In genomic region chr17:49512296-49513043, GRCh38 we compare ENCODE assay signal across 31 cellular contexts. TPM values are rescaled to one million over a fixed set of nuclear protein-coding genes. Genes with fewer than 3 reads are reported as not detected.
DNase-seq lines count a peak whose midpoint lies in the region; ATAC-seq and TF ChIP-seq lines count a peak whose summit lies in the region.
"Had no signal": no experiment of that assay in that cellular context is flagged by ENCODE, and none has a peak within 500 bp of the region (broad histone marks: within the 10 kb centered on the region; RNA-seq: fewer than 3 reads in every experiment).

No MANE protein-coding gene starts in this region.

- peaks cover 46% of the 10 kb centered on the region for H3K4me1 ChIP-seq in GM23338 (ENCODE audit: insufficient read depth)

- DNase-seq in COLO668 (lab: John Stamatoyannopoulos, UW; ENCODE audit: unreplicated experiment): peak; percentile 38
- DNase-seq in GM23338 (ENCODE audit: low spot score): peak; percentile 60
- DNase-seq in ecto neural progenitor cell (ENCODE audit: low spot score): peak; percentile 50
- no peak for DNase-seq in natural killer cell
- DNase-seq in hepatic stellate cell (ENCODE audit: low spot score): no peak
- no peak for DNase-seq in DMS153 (lab: John Stamatoyannopoulos, UW)
- DNase-seq in GM13976 (ENCODE audit: low spot score): no peak
- no peak for DNase-seq in NCI-H2107 treated with DMSO at 0.1 percent for 48 hours (lab: John Stamatoyannopoulos, UW; ENCODE audit: unreplicated experiment)
- DNase-seq: activated CD4-positive, alpha-beta memory T cell treated with anti-CD3 and anti-CD28 coated beads for 36 hours; activated CD4-positive, CD25-positive, alpha-beta regulatory T cell treated with anti-CD3 and anti-CD28 coated beads, Interleukin-2, amount 50 U/mL, for 72 hours; activated CD8-positive, alpha-beta memory T cell treated with anti-CD3 and anti-CD28 coated beads, Interleukin-2, amount 50 U/mL, for 4 hours; activated naive CD4-positive, alpha-beta T cell treated with anti-CD3 and anti-CD28 coated beads, Interleukin-2, amount 50 U/mL, for 16 hours; anterior cingulate cortex; cortex of kidney; foreskin fibroblast; heart right ventricle; NCI-H1105 treated with DMSO at 0.1 percent for 48 hours; NCI-H2081; NCI-H345; NCI-H82; occipital lobe; OCI-M1; small intestine had no signal

- no peaks in the 10 kb centered on the region for H3K27me3 ChIP-seq in GM23338 (ENCODE audit: insufficient read depth)
- H3K27me3 ChIP-seq: BLaER1, cardiac muscle cell had no signal

- 0 out of 2 replicates have a peak, but pooled peaks cover 12% of the 10 kb centered on the region for H3F3A ChIP-seq in GM23338 (replicated peaks; ENCODE audit: low read depth)

- peak; percentile 17 to 63; a peak in 2 of 4 replicates for TF ChIP-seq CTCF in GM23338 (conservative IDR thresholded peaks at IDR 0.05; ENCODE audit: low read depth in 2 of 2)
- TF ChIP-seq CTCF in natural killer cell (IDR thresholded peaks at IDR 0.05): no peak
- no peak for TF ChIP-seq CTCF in GM13976 (IDR thresholded peaks at IDR 0.05; ENCODE audit: borderline replicate concordance, control extremely low read depth, extremely low read depth, insufficient read depth, missing control alignments)

- H3K9me3 Mint-ChIP-seq in GM23338 (no peaks in the 10 kb centered on the region), natural killer cell (no peaks in the 10 kb centered on the region)
- H3K9me3 Mint-ChIP-seq: activated CD4-positive, alpha-beta memory T cell treated with anti-CD3 and anti-CD28 coated beads for 36 hours; T-helper 1 cell treated with Interleukin-12 subunit alpha and Interleukin-12 subunit beta and Interleukin-4 antibody, amounts not matched to agents 30 μg/mL and 1 μg/mL, for 36 hours had no signal

- H3K27me3 Mint-ChIP-seq in GM23338 (ENCODE audit: insufficient read depth, low read depth, poor library complexity) (peaks cover 17% of the 10 kb centered on the region), natural killer cell (ENCODE audit: low read depth in 2 of 2) (peaks cover 0 to 9% of the 10 kb centered on the region in 2 donors)

- intact Hi-C loops in natural killer cell (cut with micrococcal nuclease): no loop called here

- H3K36me3 Mint-ChIP-seq in GM23338 (ENCODE audit: low read depth): no peaks in the 10 kb centered on the region; the same call in 2 of the 3 replicates
- H3K36me3 Mint-ChIP-seq in natural killer cell: no peaks in the 10 kb centered on the region
- H3K36me3 Mint-ChIP-seq: activated CD4-positive, alpha-beta memory T cell treated with anti-CD3 and anti-CD28 coated beads for 36 hours had no signal

- no peaks in the 10 kb centered on the region for H3K79me2 ChIP-seq in GM23338 (replicated peaks; ENCODE audit: insufficient read depth)

- no peaks in the 10 kb centered on the region for H3K36me3 ChIP-seq in GM23338 (ENCODE audit: insufficient read depth)
- H3K36me3 ChIP-seq: BLaER1, cardiac muscle cell, left lung had no signal

- H3K27ac ChIP-seq in GM23338 (ENCODE audit: low read depth): no peak overlapping the region
- H3K27ac ChIP-seq: BLaER1, cardiac muscle cell, left lung, SK-N-MC, tibial artery had no signal

- peak overlapping the region; percentile 51; the same call in 1 of the 2 replicates for H3K4me2 ChIP-seq in GM23338
- H3K4me2 ChIP-seq: BLaER1 had no signal

- no peak overlapping the region for H2AFZ ChIP-seq in GM23338

- ATAC-seq in GM23338 (peak; percentile 1; the same call in 1 of the 3 replicates), natural killer cell (peak; percentile 10 to 18 (median 12))
- ATAC-seq: esophagus mucosa, GM12878, heart right ventricle, left lung had no signal

- H4K20me1 ChIP-seq in GM23338 (replicated peaks; ENCODE audit: insufficient read depth): no peaks in the 10 kb centered on the region
- H4K20me1 ChIP-seq: BLaER1 had no signal

- H3K4me3 ChIP-seq in GM23338: no peak overlapping the region
- H3K4me3 ChIP-seq: BLaER1, cardiac muscle cell, GM12878, heart right ventricle, left lung, SK-N-MC, tibial artery had no signal

- H3K27ac Mint-ChIP-seq in GM23338: no peak overlapping the region
- no peak overlapping the region for H3K27ac Mint-ChIP-seq in natural killer cell
- H3K27ac Mint-ChIP-seq: activated CD4-positive, alpha-beta memory T cell treated with anti-CD3 and anti-CD28 coated beads for 36 hours; T-helper 1 cell treated with Interleukin-12 subunit alpha and Interleukin-12 subunit beta and Interleukin-4 antibody, amounts not matched to agents 30 μg/mL and 1 μg/mL, for 36 hours had no signal

- no peak overlapping the region for H3K4me3 Mint-ChIP-seq in GM23338
- H3K4me3 Mint-ChIP-seq in natural killer cell: no peak overlapping the region
- H3K4me3 Mint-ChIP-seq: activated CD4-positive, alpha-beta memory T cell treated with anti-CD3 and anti-CD28 coated beads for 36 hours; T-helper 1 cell treated with Interleukin-12 subunit alpha and Interleukin-12 subunit beta and Interleukin-4 antibody, amounts not matched to agents 30 μg/mL and 1 μg/mL, for 36 hours had no signal

- in situ Hi-C loops in GM13976 (cut with MboI; ENCODE audit: low sequenced_read_pairs, unreplicated experiment): no loop called here

- H3K4me1 Mint-ChIP-seq in GM23338 (peaks cover 62% of the 10 kb centered on the region), natural killer cell (peaks cover 0 to 12% of the 10 kb centered on the region in 2 donors)

- no peaks in the 10 kb centered on the region for H3K9me2 ChIP-seq in GM23338 (ENCODE audit: insufficient read depth)

TF ChIP-seq in GM23338, 12 proteins besides CTCF, POLR2A, EP300 and RAD21:
- TF ChIP-seq ZNF331 (CRISPR knock-in tag; IDR thresholded peaks at IDR 0.05; ENCODE audit: low read depth): no peak
- no peak for TF ChIP-seq ZNF114 (CRISPR knock-in tag; IDR thresholded peaks at IDR 0.05)
- no peak for TF ChIP-seq POLR2AphosphoS5 (IDR thresholded peaks at IDR 0.05; ENCODE audit: low read depth)
- TF ChIP-seq ETS1 (IDR thresholded peaks at IDR 0.05): no peak
- TF ChIP-seq NANOG (IDR thresholded peaks at IDR 0.05; ENCODE audit: borderline replicate concordance): no peak
- no peak for TF ChIP-seq EZH2phosphoT487 (IDR thresholded peaks at IDR 0.05; ENCODE audit: unreplicated experiment)
- no peak for TF ChIP-seq STAT1 (IDR thresholded peaks at IDR 0.05; ENCODE audit: unreplicated experiment)
- no peak for TF ChIP-seq EZH2 (IDR thresholded peaks at IDR 0.05; ENCODE audit: low read depth, unreplicated experiment)

RNA-seq across cellular contexts. Expression of gene NGFR, which starts 17.4 kb away (rescaled TPM):
- total RNA-seq in GM23338 (2014; rRNA removed; shearing (Covaris generic)): 6.8 and 6.9 TPM in 2 replicates
- polyA plus RNA-seq in GM23338 (2016; fragmentation: Nextera tagmentation; extraction: Ambion mirVana): 2.3 and 2.8 TPM in 2 replicates
- total RNA-seq in natural killer cell: 1 to 10 TPM in 2 of 3 donors, under 1 TPM in 1; 0.91 to 1.8 (median 1.2) TPM

Comparison
In these comparisons a context has a peak if more than half of its experiments do, and no peak if none do; other contexts are left out.
1. DNase-seq: peak in COLO668 (single experiment), GM23338 (single experiment) and ecto neural progenitor cell (single experiment); none in natural killer cell (single experiment), hepatic stellate cell (single experiment), DMS153 (single experiment), GM13976 (single experiment) and NCI-H2107 treated with DMSO at 0.1 percent for 48 hours (single experiment).
2. CTCF ChIP-seq: peak in GM23338 (2 of 2); none in natural killer cell (single experiment) and GM13976 (single experiment).